Comparison of ENCODE assay signal across 18 cellular contexts in the genomic region with DNA sequence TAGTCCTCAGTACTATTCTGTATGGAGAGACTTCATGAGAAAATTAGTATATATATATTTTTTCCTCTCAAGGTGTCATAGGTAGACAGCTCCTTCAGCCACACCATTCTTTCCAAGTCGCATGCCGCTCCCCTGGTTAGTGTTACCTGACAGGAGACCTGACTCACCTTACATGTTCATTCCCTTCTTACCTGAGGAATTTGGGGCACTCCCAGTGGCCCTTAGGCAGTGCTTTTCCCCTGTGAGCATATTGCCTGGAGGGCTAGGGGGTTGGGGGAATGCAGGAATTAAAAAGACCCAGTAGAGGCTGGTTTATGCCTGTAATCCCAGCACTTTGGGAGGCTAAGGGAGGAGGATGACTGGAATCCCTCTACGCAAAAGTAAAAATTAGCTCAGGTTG. TPM values are rescaled to one million over a fixed set of nuclear protein-coding genes. Genes with fewer than 3 reads are reported as not detected.
A peak's percentile ranks its signal among the peaks of the same experiment; 100 is the strongest.
DNase-seq lines count a peak whose midpoint lies in the region; ATAC-seq, FAIRE-seq and TF ChIP-seq lines count a peak whose summit lies in the region.
"Had no signal": no experiment of that assay in that cellular context is flagged by ENCODE, and none has a peak within 500 bp of the region (broad histone marks: within the 10 kb centered on the region; RNA-seq: fewer than 3 reads in every experiment).

No MANE protein-coding gene starts in this region.

- H3K4me2 ChIP-seq in A549 (no peak overlapping the region), K562 (ENCODE audit: insufficient read depth, low read length) (no peak overlapping the region), keratinocyte (ENCODE audit: control insufficient read depth, extremely low read depth, insufficient read depth, low read depth, low read length) (peak overlapping the region; percentile 42)
- H3K4me2 ChIP-seq: KMS-11 had no signal

- H3K4me3 Mint-ChIP-seq in activated T-helper 2 cell treated with anti-CD3 and anti-CD28 coated beads, Interferon-gamma antibody, Interleukin-2, Interleukin-4, amounts not matched to agents 10 μg/mL and 5 μg/mL and 100 μg/mL, durations not matched to agents 14 hours and 24 hours and 36 hours (ENCODE audit: low read depth) = no peak overlapping the region

- DNase-seq in A549 (ENCODE audit: low read depth in 1 of 2, low spot score in 1 of 2) (no peak), K562 (ENCODE audit: extremely low read depth in 1 of 4, low spot score in 3 of 4) (no peak), keratinocyte (ENCODE audit: low read depth, low spot score) (no peak), NCI-H2029 (lab: John Stamatoyannopoulos, UW) (no peak), OCI-M2 (lab: John Stamatoyannopoulos, UW; ENCODE audit: unreplicated experiment) (no peak), foreskin melanocyte (no peak)
- no peak for DNase-seq in activated T-helper 2 cell treated with anti-CD3 and anti-CD28 coated beads, Interferon-gamma antibody, Interleukin-2, Interleukin-4, amounts not matched to agents 10 μg/mL and 5 μg/mL and 100 μg/mL, durations not matched to agents 14 hours and 24 hours and 36 hours (ENCODE audit: low spot score)
- DNase-seq: MM.1S, NCI-H1105, NCI-H1694 treated with DMSO at 0.1 percent for 48 hours, NCI-H446, NCI-H748 treated with DMSO at 0.1 percent for 48 hours, SJCRH30 had no signal

- TSS peak; percentile 23 for BruUV-seq in K562 (replicated peaks; lab: Mats Ljungman, UMichigan)

- ATAC-seq in A549 = no peak
- no peak for ATAC-seq in K562

- H3K9me1 ChIP-seq in K562 (ENCODE audit: control insufficient read depth, insufficient read depth, low read length) = no peaks in the 10 kb centered on the region
- no peaks in the 10 kb centered on the region for H3K9me1 ChIP-seq in keratinocyte (ENCODE audit: control insufficient read depth, extremely low read depth, insufficient read depth, low read length)

- dilution Hi-C loops in keratinocyte (cut with MboI; ENCODE audit: extremely low pct_ligation_motif_present, low sequenced_read_pairs) = no loop called here

- TF ChIP-seq EP300 in A549 (IDR thresholded peaks at IDR 0.05) = no peak
- no peak for TF ChIP-seq EP300 in K562 (IDR thresholded peaks at IDR 0.05; ENCODE audit: low read length)

- CTCF ChIA-PET in A549 (lab: Yijun Ruan, JAX) = interaction anchor here (0.6 to 11.7 kb wide), 21 partner anchors 8 to 352 kb away, joined by 3 to 172 read pairs (median 31); a partner anchor contains a TSS
- CTCF ChIA-PET in K562 (lab: Yijun Ruan, JAX; ENCODE audit: low intra/inter-chr PET ratio) = no interaction called here

- H3K36me3 ChIP-seq in HUES6 (ENCODE audit: control insufficient read depth, insufficient read depth, low read length) (peaks cover 23% of the 10 kb centered on the region), K562 (ENCODE audit: control insufficient read depth, insufficient read depth, low read length) (peaks cover 38% of the 10 kb centered on the region), keratinocyte (ENCODE audit: control insufficient read depth in 2 of 2, extremely low read depth in 1 of 2, insufficient read depth in 2 of 2, low read length in 2 of 2) (peaks cover 8 to 13% of the 10 kb centered on the region in 2 experiments)

- H3K4me1 ChIP-seq in A549 = peaks cover 40% of the 10 kb centered on the region
- H3K4me1 ChIP-seq in HUES6 (ENCODE audit: control insufficient read depth, insufficient read depth, low read length) = peaks cover 27% of the 10 kb centered on the region
- H3K4me1 ChIP-seq in K562 (replicated peaks in 1 of 2; ENCODE audit: control insufficient read depth in 2 of 2, insufficient read depth in 2 of 2, low read length in 2 of 2) = peaks cover 14 to 38% of the 10 kb centered on the region in 2 experiments; a peak in 4 of 5 replicates
- peaks cover 49% of the 10 kb centered on the region for H3K4me1 ChIP-seq in keratinocyte (ENCODE audit: control insufficient read depth, extremely low read depth, insufficient read depth, low read length)
- H3K4me1 ChIP-seq: SJCRH30 had no signal

- H3K79me2 ChIP-seq in K562 (ENCODE audit: control insufficient read depth, insufficient read depth, low read length) (no peaks in the 10 kb centered on the region), keratinocyte (ENCODE audit: control insufficient read depth, insufficient read depth, low read length) (peaks cover 4% of the 10 kb centered on the region)

- TF ChIP-seq RAD21 in A549 (conservative IDR thresholded peaks at IDR 0.05 in 1 of 2, IDR thresholded peaks at IDR 0.05 in 1 of 2) = no peak
- no peak for TF ChIP-seq RAD21 in K562 (CRISPR knock-in tag; conservative IDR thresholded peaks at IDR 0.05 in 1 of 2, IDR thresholded peaks at IDR 0.05 in 1 of 2)

- no peak overlapping the region for H2AFZ ChIP-seq in K562 (ENCODE audit: low read depth, low read length)
- H2AFZ ChIP-seq in keratinocyte (ENCODE audit: control insufficient read depth, low read length) = no peak overlapping the region

- no peaks in the 10 kb centered on the region for H3K9me3 ChIP-seq in A549
- H3K9me3 ChIP-seq in HUES6 (ENCODE audit: control insufficient read depth, insufficient read depth, low read depth, low read length) = no peaks in the 10 kb centered on the region
- no peaks in the 10 kb centered on the region for H3K9me3 ChIP-seq in K562 (replicated peaks; ENCODE audit: control insufficient read depth, insufficient read depth, low read depth, low read length)
- H3K9me3 ChIP-seq in keratinocyte (ENCODE audit: control insufficient read depth, low read depth, low read length) = no peaks in the 10 kb centered on the region
- H3K9me3 ChIP-seq: SJCRH30 had no signal

- H3K9ac ChIP-seq in HUES6 (ENCODE audit: low read length) (no peak overlapping the region), K562 (ENCODE audit: insufficient read depth in 1 of 2, low read depth in 2 of 2, low read length in 2 of 2) (0 out of 4 replicates have a peak overlapping the region, but pooled peaks of 1 of the 2 experiments have one; percentile 19), keratinocyte (ENCODE audit: control insufficient read depth, extremely low read depth, insufficient read depth, low read length) (peak overlapping the region; percentile 2)
- H3K9ac ChIP-seq: KMS-11 had no signal

- TF ChIP-seq POLR2A in A549 (IDR thresholded peaks at IDR 0.05; ENCODE audit: low read length) = no peak
- peak; percentile 30; the same call in 1 of the 2 replicates for TF ChIP-seq POLR2A in K562 (conservative IDR thresholded peaks at IDR 0.05)

- TF ChIP-seq CTCF in A549 (IDR thresholded peaks at IDR 0.05) (no peak), K562 (IDR thresholded peaks at IDR 0.05 in 2 of 3, conservative IDR thresholded peaks at IDR 0.05 in 1 of 3; ENCODE audit: insufficient read depth in 2 of 3, low read depth in 1 of 3, low read length in 3 of 3) (no peak), keratinocyte (optimal IDR thresholded peaks at IDR 0.05 in 1 of 3, IDR thresholded peaks at IDR 0.05 in 1 of 3, conservative IDR thresholded peaks at IDR 0.05 in 1 of 3; ENCODE audit: extremely low read depth in 1 of 3, insufficient read depth in 2 of 3, low read length in 3 of 3) (no peak)

- no peaks in the 10 kb centered on the region for H3K27me3 ChIP-seq in HUES6 (ENCODE audit: control insufficient read depth, insufficient read depth, low read length)
- no peaks in the 10 kb centered on the region for H3K27me3 ChIP-seq in K562 (ENCODE audit: control insufficient read depth in 2 of 2, insufficient read depth in 2 of 2, low read length in 2 of 2)
- H3K27me3 ChIP-seq in keratinocyte (ENCODE audit: control insufficient read depth, extremely low read depth, insufficient read depth, low read length) = no peaks in the 10 kb centered on the region
- H3K27me3 ChIP-seq: SJCRH30 had no signal

- WGBS in A549 (ENCODE audit: missing lambda C conversion rate) = 95% methylated on average over 3 of the region's 3 CpGs
- 97% methylated on average over 3 of the region's 3 CpGs for WGBS in K562 (ENCODE audit: insufficient coverage, low coverage, missing lambda C conversion rate)

- POLR2A ChIA-PET in A549 (lab: Yijun Ruan, JAX) (interaction anchor here (1.0 to 2.1 kb wide), 3 partner anchors 9 to 45 kb away, joined by 3 to 9 read pairs (median 3); a partner anchor contains a TSS), K562 (lab: Yijun Ruan, JAX) (interaction anchor here (0.7 to 1.6 kb wide), 2 partner anchors 42 to 316 kb away, joined by 3 to 6 read pairs; no protein-coding TSS in a partner anchor)

- no peaks in the 10 kb centered on the region for H4K20me1 ChIP-seq in K562 (replicated peaks; ENCODE audit: control insufficient read depth, insufficient read depth, low read length)
- H4K20me1 ChIP-seq in keratinocyte (ENCODE audit: control insufficient read depth, extremely low read depth, insufficient read depth, low read length) = no peaks in the 10 kb centered on the region

- in situ Hi-C loops in K562 (cut with MboI) = no loop called here

- peak overlapping the region in 1 of 2 experiments; percentile 45; a peak in 3 of 6 replicates for H3K27ac ChIP-seq in A549
- H3K27ac ChIP-seq in HUES6 (ENCODE audit: low read depth, low read length) = peak overlapping the region; percentile 9; the same call in 1 of the 2 replicates
- no peak overlapping the region for H3K27ac ChIP-seq in K562 (ENCODE audit: extremely low read depth, low read depth, low read length)
- H3K27ac ChIP-seq in keratinocyte (ENCODE audit: control insufficient read depth, insufficient read depth, low read length) = peak overlapping the region; percentile 42
- H3K27ac ChIP-seq: KMS-11, SJCRH30 had no signal

- no peak for FAIRE-seq in A549 (lab: Jason Lieb, UNC)
- no peak for FAIRE-seq in K562 (lab: Jason Lieb, UNC)
- FAIRE-seq in keratinocyte (lab: Jason Lieb, UNC) = peak; percentile 67
- FAIRE-seq: A204.1, H54, RCC 7860 had no signal

- H3K4me3 ChIP-seq in A549 = no peak overlapping the region
- H3K4me3 ChIP-seq in HUES6 (ENCODE audit: low read depth, low read length) = no peak overlapping the region
- H3K4me3 ChIP-seq in K562 = no peak overlapping the region
- no peak overlapping the region for H3K4me3 ChIP-seq in keratinocyte (ENCODE audit: control insufficient read depth in 2 of 3, extremely low read depth in 1 of 3, insufficient read depth in 2 of 3, low read depth in 1 of 3, low read length in 3 of 3)
- H3K4me3 ChIP-seq: SJCRH30 had no signal

- no peaks in the 10 kb centered on the region for H3K9me3 Mint-ChIP-seq in activated T-helper 2 cell treated with anti-CD3 and anti-CD28 coated beads, Interferon-gamma antibody, Interleukin-2, Interleukin-4, amounts not matched to agents 10 μg/mL and 5 μg/mL and 100 μg/mL, durations not matched to agents 14 hours and 24 hours and 36 hours

- peaks cover 17% of the 10 kb centered on the region for H3K4me1 Mint-ChIP-seq in activated T-helper 2 cell treated with anti-CD3 and anti-CD28 coated beads, Interferon-gamma antibody, Interleukin-2, Interleukin-4, amounts not matched to agents 10 μg/mL and 5 μg/mL and 100 μg/mL, durations not matched to agents 14 hours and 24 hours and 36 hours (ENCODE audit: low read depth)

- peaks cover 21% of the 10 kb centered on the region for H3K36me3 Mint-ChIP-seq in activated T-helper 2 cell treated with anti-CD3 and anti-CD28 coated beads, Interferon-gamma antibody, Interleukin-2, Interleukin-4, amounts not matched to agents 10 μg/mL and 5 μg/mL and 100 μg/mL, durations not matched to agents 14 hours and 24 hours and 36 hours (ENCODE audit: low read depth)

- intact Hi-C loops in K562 (cut with micrococcal nuclease) = loop anchor here (5.0 to 10.0 kb wide), 2 partner anchors 39 to 124 kb away; no protein-coding TSS in a partner anchor
- intact Hi-C loops in activated T-helper 2 cell treated with anti-CD3 and anti-CD28 coated beads, Interferon-gamma antibody, Interleukin-2, Interleukin-4, amounts not matched to agents 10 μg/mL and 5 μg/mL and 100 μg/mL, durations not matched to agents 14 hours and 24 hours and 36 hours (cut with micrococcal nuclease) = loop anchor here (5.0 kb wide), 1 partner anchor 236 kb away; a partner anchor contains a TSS

- H3K27me3 Mint-ChIP-seq in activated T-helper 2 cell treated with anti-CD3 and anti-CD28 coated beads, Interferon-gamma antibody, Interleukin-2, Interleukin-4, amounts not matched to agents 10 μg/mL and 5 μg/mL and 100 μg/mL, durations not matched to agents 14 hours and 24 hours and 36 hours (ENCODE audit: low read depth) = no peaks in the 10 kb centered on the region

- no peak overlapping the region for H3K27ac Mint-ChIP-seq in activated T-helper 2 cell treated with anti-CD3 and anti-CD28 coated beads, Interferon-gamma antibody, Interleukin-2, Interleukin-4, amounts not matched to agents 10 μg/mL and 5 μg/mL and 100 μg/mL, durations not matched to agents 14 hours and 24 hours and 36 hours

RNA-seq across cellular contexts. Expression of a gene that starts 9.0 kb away (rescaled TPM):
- 605 and 614 TPM in 2 replicates for polyA plus RNA-seq in A549 (2011; rRNA removed)
- polyA plus RNA-seq in A549 (2012; cell fraction: cytosol; rRNA removed) = 1,005 and 1,074 TPM in 2 replicates
- 3,482 and 4,263 TPM in 2 replicates for polyA plus RNA-seq in A549 (2012; cell fraction: nucleus; rRNA removed)
- 967 to 1,087 TPM (median 1,011 TPM) in 3 replicates for polyA plus RNA-seq in A549 (2017; fragmentation: RNase III; extraction: RNeasy Plus Mini Kit Qiagen cat#74134 plus additional on column Dnase treatment)
- 488 and 611 TPM in 2 replicates for polyA minus RNA-seq in A549 (2011; rRNA and poly(A)+ RNA removed)
- total RNA-seq in K562 (2011; cell fraction: chromatin; rRNA removed; ENCODE audit: low replicate concordance) = 168 and 288 TPM in 2 replicates
- 79.0 and 102 TPM in 2 replicates for total RNA-seq in K562 (2011; cell fraction: nucleolus; rRNA removed)
- total RNA-seq in K562 (2011; cell fraction: nucleoplasm; rRNA removed) = 99.5 and 155 TPM in 2 replicates
- 159 and 202 TPM in 2 replicates for total RNA-seq in K562 (2014; rRNA removed)
- total RNA-seq in K562 (2014; rRNA removed; fragmentation: Illumina TruSeq; extraction: Trizol) = 67.2 and 80.0 TPM in 2 replicates
- total RNA-seq in K562 (2015; rRNA removed; fragmentation: Illumina TruSeq; extraction: Trizol) = 58.2 and 67.4 TPM in 2 replicates
- total RNA-seq in K562 (2021) = 362 and 385 TPM in 2 replicates
- 130 and 299 TPM in 2 replicates for polyA plus RNA-seq in K562 (2011; rRNA removed)
- polyA plus RNA-seq in K562 (2011; cell fraction: cytosol; rRNA removed) = 90.1 and 157 TPM in 2 replicates
- polyA plus RNA-seq in K562 (2011; cell fraction: nucleus; rRNA removed) = 395 and 716 TPM in 2 replicates
- polyA plus RNA-seq in K562 (2012) = 444 and 454 TPM in 2 replicates
- polyA plus RNA-seq in K562 (2014; fragmentation: Illumina TruSeq; extraction: Trizol) = 149 and 163 TPM in 2 replicates
- 1 to 10 TPM; 3.1 to 8.4 TPM for polyA plus RNA-seq in K562 (2014; fragmentation: Nextera tagmentation; extraction: Ambion mirVana)
- polyA plus RNA-seq in K562 (2014; rRNA removed) = 115 and 125 TPM in 2 replicates
- polyA minus RNA-seq in K562 (2011; rRNA and poly(A)+ RNA removed) = 140 and 177 TPM in 2 replicates
- 135 and 194 TPM in 2 replicates for polyA minus RNA-seq in K562 (2011; cell fraction: cytosol; rRNA and poly(A)+ RNA removed)
- polyA minus RNA-seq in K562 (2011; cell fraction: nucleus; rRNA and poly(A)+ RNA removed) = 51.4 and 130 TPM in 2 replicates
- polyA plus RNA-seq in keratinocyte = 463 to 720 TPM (median 526 TPM) in 3 replicates
- 762 TPM for polyA plus RNA-seq in keratinocyte (2011; ENCODE audit: low read depth)
- 452 and 468 TPM in 2 replicates for polyA plus RNA-seq in keratinocyte (2011; cell fraction: cytosol; rRNA removed)
- 1,020 and 1,377 TPM in 2 replicates for polyA plus RNA-seq in keratinocyte (2011; cell fraction: nucleus; rRNA removed)
- polyA plus RNA-seq in keratinocyte (2012; ENCODE audit: low replicate concordance) = 537 and 1,150 TPM in 2 replicates
- 417 to 1,584 TPM (median 501 TPM) in 3 replicates for polyA minus RNA-seq in keratinocyte
- 376 TPM for polyA minus RNA-seq in keratinocyte (2011; cell fraction: cytosol; rRNA and poly(A)+ RNA removed)
- 400 and 697 TPM in 2 replicates for polyA minus RNA-seq in keratinocyte (2011; cell fraction: nucleus; rRNA and poly(A)+ RNA removed)
- 329 and 334 TPM in 2 replicates for total RNA-seq in activated T-helper 2 cell treated with anti-CD3 and anti-CD28 coated beads, Interferon-gamma antibody, Interleukin-2, Interleukin-4, amounts not matched to agents 10 μg/mL and 5 μg/mL and 100 μg/mL, durations not matched to agents 14 hours and 24 hours and 36 hours

RNA-seq across cellular contexts. Expression of a gene that starts 19.5 kb away (rescaled TPM):
- polyA plus RNA-seq in A549 (2011; rRNA removed) (419 and 491 TPM in 2 replicates), A549 (2017; fragmentation: RNase III; extraction: RNeasy Plus Mini Kit Qiagen cat#74134 plus additional on column Dnase treatment) (910 to 1,057 TPM (median 937 TPM) in 3 replicates), K562 (2011; rRNA removed) (387 and 460 TPM in 2 replicates), K562 (2014; fragmentation: Illumina TruSeq; extraction: Trizol) (1,607 and 1,827 TPM in 2 replicates), K562 (2014; fragmentation: Nextera tagmentation; extraction: Ambion mirVana) (1,000 to 10,000 TPM; 1,193 to 1,486 TPM), K562 (2014; rRNA removed) (798 and 985 TPM in 2 replicates), keratinocyte (240 to 304 TPM (median 260 TPM) in 3 replicates)
- 1,849 and 2,120 TPM in 2 replicates for polyA plus RNA-seq in A549 (2012; cell fraction: cytosol; rRNA removed)
- polyA plus RNA-seq in A549 (2012; cell fraction: nucleus; rRNA removed) = 1,703 and 2,003 TPM in 2 replicates
- 774 and 844 TPM in 2 replicates for polyA minus RNA-seq in A549 (2011; rRNA and poly(A)+ RNA removed)
- total RNA-seq in K562 (2011; cell fraction: chromatin; rRNA removed; ENCODE audit: low replicate concordance) = 131 and 282 TPM in 2 replicates
- total RNA-seq in K562 (2011; cell fraction: nucleolus; rRNA removed) = 236 and 263 TPM in 2 replicates
- total RNA-seq in K562 (2011; cell fraction: nucleoplasm; rRNA removed) = 210 and 273 TPM in 2 replicates
- total RNA-seq in K562 (2014; rRNA removed) (733 and 769 TPM in 2 replicates), K562 (2014; rRNA removed; fragmentation: Illumina TruSeq; extraction: Trizol) (363 and 429 TPM in 2 replicates), K562 (2015; rRNA removed; fragmentation: Illumina TruSeq; extraction: Trizol) (589 and 623 TPM in 2 replicates), K562 (2021) (686 and 693 TPM in 2 replicates)
- polyA plus RNA-seq in K562 (2011; cell fraction: cytosol; rRNA removed) = 1,168 and 1,898 TPM in 2 replicates
- 374 and 383 TPM in 2 replicates for polyA plus RNA-seq in K562 (2011; cell fraction: nucleus; rRNA removed)
- polyA plus RNA-seq in K562 (2012) = 971 and 1,007 TPM in 2 replicates
- polyA minus RNA-seq in K562 (2011; rRNA and poly(A)+ RNA removed) = 447 and 499 TPM in 2 replicates
- polyA minus RNA-seq in K562 (2011; cell fraction: cytosol; rRNA and poly(A)+ RNA removed) = 339 and 351 TPM in 2 replicates
- polyA minus RNA-seq in K562 (2011; cell fraction: nucleus; rRNA and poly(A)+ RNA removed) = 64.2 and 164 TPM in 2 replicates
- 262 TPM for polyA plus RNA-seq in keratinocyte (2011; ENCODE audit: low read depth)
- polyA plus RNA-seq in keratinocyte (2011; cell fraction: cytosol; rRNA removed) = 399 and 557 TPM in 2 replicates
- 275 and 357 TPM in 2 replicates for polyA plus RNA-seq in keratinocyte (2011; cell fraction: nucleus; rRNA removed)
- polyA plus RNA-seq in keratinocyte (2012; ENCODE audit: low replicate concordance) = 276 and 339 TPM in 2 replicates
- 344 to 553 TPM (median 352 TPM) in 3 replicates for polyA minus RNA-seq in keratinocyte
- polyA minus RNA-seq in keratinocyte (2011; cell fraction: cytosol; rRNA and poly(A)+ RNA removed) = 270 TPM
- polyA minus RNA-seq in keratinocyte (2011; cell fraction: nucleus; rRNA and poly(A)+ RNA removed) = 60.8 and 84.1 TPM in 2 replicates
- total RNA-seq in activated T-helper 2 cell treated with anti-CD3 and anti-CD28 coated beads, Interferon-gamma antibody, Interleukin-2, Interleukin-4, amounts not matched to agents 10 μg/mL and 5 μg/mL and 100 μg/mL, durations not matched to agents 14 hours and 24 hours and 36 hours = 285 and 287 TPM in 2 replicates

RNA-seq across cellular contexts. Expression of a gene that starts 20.7 kb away (rescaled TPM):
- polyA plus RNA-seq in A549 (2011; rRNA removed) (0.78 and 1.2 TPM in 2 replicates), A549 (2017; fragmentation: RNase III; extraction: RNeasy Plus Mini Kit Qiagen cat#74134 plus additional on column Dnase treatment) (1.3 to 2.6 TPM (median 2.1 TPM) in 3 replicates), K562 (2011; rRNA removed) (0.39 and 0.81 TPM in 2 replicates), K562 (2014; fragmentation: Illumina TruSeq; extraction: Trizol) (0.31 and 0.61 TPM in 2 replicates), K562 (2014; fragmentation: Nextera tagmentation; extraction: Ambion mirVana) (1 to 10 TPM in 1 of 2 experiments, under 1 TPM in 1; 0.99 to 1.4 TPM), K562 (2014; rRNA removed) (0.50 and 0.99 TPM in 2 replicates), keratinocyte (0.22 to 0.25 TPM in 2 of 3 replicates, not detected in the other)
- polyA plus RNA-seq in A549 (2012; cell fraction: cytosol; rRNA removed) = 1.4 TPM in 2 replicates
- polyA plus RNA-seq in A549 (2012; cell fraction: nucleus; rRNA removed) = 7.0 and 8.1 TPM in 2 replicates
- polyA minus RNA-seq in A549 (2011; rRNA and poly(A)+ RNA removed) = 0.33 and 0.44 TPM in 2 replicates
- 1.7 and 3.2 TPM in 2 replicates for total RNA-seq in K562 (2011; cell fraction: chromatin; rRNA removed; ENCODE audit: low replicate concordance)
- 0.83 and 1.8 TPM in 2 replicates for total RNA-seq in K562 (2011; cell fraction: nucleolus; rRNA removed)
- total RNA-seq in K562 (2011; cell fraction: nucleoplasm; rRNA removed) = 0.92 and 2.5 TPM in 2 replicates
- total RNA-seq in K562 (2014; rRNA removed) (0.65 TPM in 1 of 2 replicates, not detected in the other), K562 (2014; rRNA removed; fragmentation: Illumina TruSeq; extraction: Trizol) (0.47 TPM in 1 of 2 replicates, not detected in the other), K562 (2015; rRNA removed; fragmentation: Illumina TruSeq; extraction: Trizol) (0.14 and 0.38 TPM in 2 replicates), K562 (2021) (3.0 and 3.2 TPM in 2 replicates)
- 0.50 and 0.69 TPM in 2 replicates for polyA plus RNA-seq in K562 (2011; cell fraction: cytosol; rRNA removed)
- polyA plus RNA-seq in K562 (2011; cell fraction: nucleus; rRNA removed) = 2.9 and 4.0 TPM in 2 replicates
- polyA plus RNA-seq in K562 (2012) = 0.57 and 1.1 TPM in 2 replicates
- polyA minus RNA-seq in K562 (2011; rRNA and poly(A)+ RNA removed) = 0.27 and 0.91 TPM in 2 replicates
- polyA minus RNA-seq in K562 (2011; cell fraction: cytosol; rRNA and poly(A)+ RNA removed) = not detected in 2 replicates
- polyA minus RNA-seq in K562 (2011; cell fraction: nucleus; rRNA and poly(A)+ RNA removed) = 0.56 and 2.3 TPM in 2 replicates
- not detected for polyA plus RNA-seq in keratinocyte (2011; ENCODE audit: low read depth)
- polyA plus RNA-seq in keratinocyte (2011; cell fraction: cytosol; rRNA removed) = 0.06 TPM in 1 of 2 replicates, not detected in the other
- polyA plus RNA-seq in keratinocyte (2011; cell fraction: nucleus; rRNA removed) = 0.52 and 0.60 TPM in 2 replicates
- polyA plus RNA-seq in keratinocyte (2012; ENCODE audit: low replicate concordance) = 0.23 and 0.81 TPM in 2 replicates
- not detected in 3 replicates for polyA minus RNA-seq in keratinocyte
- not detected for polyA minus RNA-seq in keratinocyte (2011; cell fraction: cytosol; rRNA and poly(A)+ RNA removed)
- not detected in 2 replicates for polyA minus RNA-seq in keratinocyte (2011; cell fraction: nucleus; rRNA and poly(A)+ RNA removed)
- 181 and 187 TPM in 2 replicates for total RNA-seq in activated T-helper 2 cell treated with anti-CD3 and anti-CD28 coated beads, Interferon-gamma antibody, Interleukin-2, Interleukin-4, amounts not matched to agents 10 μg/mL and 5 μg/mL and 100 μg/mL, durations not matched to agents 14 hours and 24 hours and 36 hours
